In the genomic region with DNA sequence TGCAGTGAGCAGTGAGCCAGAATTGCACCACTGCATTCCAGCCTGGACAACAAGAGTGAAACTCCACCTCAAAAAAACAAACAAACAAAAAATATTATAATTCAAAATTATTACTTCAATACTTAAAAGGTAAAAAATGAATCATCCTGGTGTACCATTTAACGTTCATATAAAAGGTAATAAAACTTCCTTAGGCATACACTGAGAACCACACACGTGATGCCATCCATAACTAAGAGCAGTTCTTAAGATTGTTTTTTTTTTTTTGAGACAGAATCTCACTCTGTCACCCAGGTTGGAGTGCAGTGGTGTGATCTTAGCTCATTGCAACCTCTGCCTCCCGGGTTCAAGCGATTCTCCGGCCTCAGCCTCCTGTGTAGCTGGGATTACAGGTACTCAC, we compare ENCODE assay signal across 27 cellular contexts.
"Had no signal": no experiment of that assay in that cellular context is flagged by ENCODE, and none has a peak within 500 bp of the region (broad histone marks: within the 10 kb centered on the region; RNA-seq: fewer than 3 reads in every experiment).

No MANE protein-coding gene starts in this region.

- H3K4me1 ChIP-seq: pancreas, right lobe of liver had no signal

- DNase-seq: naive B cell; naive thymus-derived CD8-positive, alpha-beta T cell; nephron progenitor cell; nucleus accumbens; pancreas; psoas muscle; right cardiac atrium; right lobe of liver; sigmoid colon; small intestine; stimulated activated CD4-positive, alpha-beta T cell treated with anti-CD3 and anti-CD28 coated beads, Interleukin-15, amount 100 ng/mL, for 24 hours; stimulated activated CD4-positive, alpha-beta T cell treated with anti-CD3 and anti-CD28 coated beads, Interleukin-2, amount 100 ng/mL, for 24 hours; stimulated activated CD4-positive, alpha-beta T cell treated with anti-CD3 and anti-CD28 coated beads, Interleukin-2, amount 100 ng/mL, for 48 hours; stimulated activated CD4-positive, alpha-beta T cell treated with anti-CD3 and anti-CD28 coated beads, Interleukin-4, amount 100 ng/mL, for 24 hours; stimulated activated naive B cell treated with anti-CD40 and anti-IgM and Interleukin-4, amounts not matched to agents 10 μg/mL and 1 μg/mL and 100 μg/mL, for 72 hours; stimulated activated naive CD8-positive, alpha-beta T cell treated with anti-CD3 and anti-CD28 coated beads, Interleukin-15, amount 100 ng/mL, for 72 hours; stimulated activated naive CD8-positive, alpha-beta T cell treated with anti-CD3 and anti-CD28 coated beads, Interleukin-15, Interleukin-2, amounts not matched to agents 100 U/mL and 50 U/mL, for 24 hours; thyroid gland; upper lobe of right lung; uterus had no signal

- H3K9me3 ChIP-seq: neutrophil, pancreas, thyroid gland had no signal

- H3K36me3 ChIP-seq: neutrophil, thoracic aorta, uterus had no signal

- H3K4me3 Mint-ChIP-seq: naive B cell; naive thymus-derived CD8-positive, alpha-beta T cell; natural killer cell treated with Interleukin-12 subunit alpha and Interleukin-12 subunit beta and Interleukin-15 and Interleukin-18, amount 100 ng/mL, for 72 hours; nephron progenitor cell; neural crest cell; stimulated activated effector memory CD8-positive, alpha-beta T cell treated with anti-CD3 and anti-CD28 coated beads, Interleukin-12 subunit alpha, Interleukin-12 subunit beta, amount 100 ng/mL, for 72 hours; stimulated activated naive B cell treated with anti-CD40 and anti-IgM and Interleukin-4, amounts not matched to agents 10 μg/mL and 1 μg/mL and 100 μg/mL, for 72 hours; stimulated activated naive CD8-positive, alpha-beta T cell treated with anti-CD3 and anti-CD28 coated beads, Interleukin-15, amount 100 ng/mL, for 72 hours; type B pancreatic cell had no signal

- H3K27ac ChIP-seq: neutrophil, pancreas, psoas muscle, right lobe of liver, sigmoid colon, thoracic aorta, thyroid gland, tibial nerve, upper lobe of right lung, uterus had no signal

- H3K27me3 Mint-ChIP-seq: naive B cell; naive thymus-derived CD8-positive, alpha-beta T cell; natural killer cell treated with Interleukin-12 subunit alpha and Interleukin-12 subunit beta and Interleukin-15 and Interleukin-18, amount 100 ng/mL, for 72 hours; stimulated activated naive B cell treated with anti-CD40 and anti-IgM and Interleukin-4, amounts not matched to agents 10 μg/mL and 1 μg/mL and 100 μg/mL, for 72 hours; stimulated activated naive CD8-positive, alpha-beta T cell treated with anti-CD3 and anti-CD28 coated beads, Interleukin-15, amount 100 ng/mL, for 72 hours; type B pancreatic cell had no signal

- H3K27ac Mint-ChIP-seq: natural killer cell treated with Interleukin-12 subunit alpha and Interleukin-12 subunit beta and Interleukin-15 and Interleukin-18, amount 100 ng/mL, for 72 hours; nephron progenitor cell; stimulated activated effector memory CD8-positive, alpha-beta T cell treated with anti-CD3 and anti-CD28 coated beads, Interleukin-12 subunit alpha, Interleukin-12 subunit beta, amount 100 ng/mL, for 72 hours; stimulated activated naive B cell treated with anti-CD40 and anti-IgM and Interleukin-4, amounts not matched to agents 10 μg/mL and 1 μg/mL and 100 μg/mL, for 72 hours; stimulated activated naive CD8-positive, alpha-beta T cell treated with anti-CD3 and anti-CD28 coated beads, Interleukin-15, amount 100 ng/mL, for 72 hours; type B pancreatic cell had no signal

- H3K4me3 ChIP-seq: pancreas, psoas muscle, right lobe of liver, sigmoid colon, thoracic aorta, thyroid gland, tibial nerve, upper lobe of right lung, uterus had no signal

- H3K27me3 ChIP-seq: neutrophil, pancreas, right lobe of liver, sigmoid colon, thyroid gland, tibial nerve, upper lobe of right lung, uterus had no signal

- ATAC-seq: naive thymus-derived CD8-positive, alpha-beta T cell; natural killer cell treated with Interleukin-12 subunit alpha and Interleukin-12 subunit beta and Interleukin-15 and Interleukin-18, amount 100 ng/mL, for 72 hours; pancreas; psoas muscle; right cardiac atrium; right lobe of liver; stimulated activated effector memory CD8-positive, alpha-beta T cell treated with anti-CD3 and anti-CD28 coated beads, Interleukin-12 subunit alpha, Interleukin-12 subunit beta, amount 100 ng/mL, for 72 hours; stimulated activated naive B cell treated with anti-CD40 and anti-IgM and Interleukin-4, amounts not matched to agents 10 μg/mL and 1 μg/mL and 100 μg/mL, for 72 hours; stimulated activated naive CD8-positive, alpha-beta T cell treated with anti-CD3 and anti-CD28 coated beads, Interleukin-15, amount 100 ng/mL, for 72 hours; stimulated activated naive CD8-positive, alpha-beta T cell treated with anti-CD3 and anti-CD28 coated beads, Interleukin-15, Interleukin-2, amounts not matched to agents 100 U/mL and 50 U/mL, for 24 hours; upper lobe of right lung had no signal

- H3K4me1 Mint-ChIP-seq: nephron progenitor cell had no signal
